Comparison of ENCODE assay signal across 8 cellular contexts in the genomic region with DNA sequence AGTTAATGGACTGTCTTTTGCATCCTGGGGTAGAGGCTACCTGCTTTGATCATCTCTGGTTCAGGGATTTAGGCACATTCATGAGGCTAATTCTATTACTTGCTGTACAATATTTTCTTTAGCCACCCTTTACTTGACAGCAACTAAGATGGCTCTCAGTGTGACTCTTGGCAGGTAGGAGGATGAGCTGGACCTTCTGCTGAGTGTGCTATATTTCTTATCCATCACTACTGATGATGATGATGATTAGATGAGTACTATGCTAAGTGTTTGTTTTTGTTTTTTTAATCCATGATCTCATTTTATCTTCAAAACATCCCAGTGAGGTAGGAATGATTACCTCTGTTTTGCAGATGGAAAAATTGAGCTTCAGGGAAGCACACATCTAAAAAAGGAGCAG.
"Had no signal": no experiment of that assay in that cellular context is flagged by ENCODE, and none has a peak within 500 bp of the region (broad histone marks: within the 10 kb centered on the region; RNA-seq: fewer than 3 reads in every experiment).

No MANE protein-coding gene starts in this region.

- DNase-seq: GDM1, GF-D8 had no signal

- FAIRE-seq: G401.6, GM12878, GM12891, GM12892, GM18507, GM19239 had no signal

- H3K4me3 ChIP-seq: GM12878 had no signal

- ATAC-seq: GM12878 had no signal
